In the genomic region with DNA sequence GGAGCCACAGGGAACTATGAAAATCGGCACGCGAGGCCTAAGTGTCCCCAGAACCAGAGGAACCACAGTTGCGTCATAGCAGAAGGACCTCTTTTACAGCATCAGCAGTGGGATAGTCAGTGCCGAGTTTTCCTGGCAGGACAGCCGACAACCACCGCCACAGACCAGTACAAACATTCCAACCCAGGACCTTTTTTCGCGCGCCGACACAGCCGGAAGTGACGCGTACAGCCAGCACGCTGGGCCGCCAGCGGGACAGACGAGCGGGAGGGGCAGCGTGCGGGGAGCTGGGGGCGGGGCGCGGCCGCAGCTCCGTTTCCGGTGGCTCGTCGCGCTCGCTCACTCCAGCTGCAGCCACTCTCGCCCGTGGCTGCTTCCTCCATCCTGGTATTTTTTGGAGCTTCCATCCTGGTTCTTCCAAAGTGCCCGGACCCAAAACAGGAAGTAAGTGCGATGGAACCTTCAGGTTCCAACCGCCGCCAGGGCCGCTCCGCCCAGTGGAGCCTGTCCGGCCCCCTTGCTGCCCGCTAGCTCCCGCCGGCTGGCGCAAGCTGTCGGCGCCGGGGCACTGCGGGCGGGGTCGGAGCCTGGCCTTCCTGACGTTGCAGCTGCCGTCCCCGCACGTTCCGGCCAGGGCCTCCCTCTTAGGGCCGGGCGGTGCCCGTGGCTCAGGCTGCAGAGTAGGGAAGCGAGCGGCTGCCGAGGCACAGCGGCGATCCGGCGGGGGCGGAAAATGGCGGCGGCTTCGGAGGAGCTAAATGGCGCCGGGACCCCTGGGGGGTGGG, we compare ENCODE assay signal across 8 cellular contexts. TPM values are rescaled to one million over a fixed set of nuclear protein-coding genes. Genes with fewer than 3 reads are reported as not detected.
DNase-seq lines count a peak whose midpoint lies in the region; ATAC-seq lines count a peak whose summit lies in the region.

A gene with protein sequence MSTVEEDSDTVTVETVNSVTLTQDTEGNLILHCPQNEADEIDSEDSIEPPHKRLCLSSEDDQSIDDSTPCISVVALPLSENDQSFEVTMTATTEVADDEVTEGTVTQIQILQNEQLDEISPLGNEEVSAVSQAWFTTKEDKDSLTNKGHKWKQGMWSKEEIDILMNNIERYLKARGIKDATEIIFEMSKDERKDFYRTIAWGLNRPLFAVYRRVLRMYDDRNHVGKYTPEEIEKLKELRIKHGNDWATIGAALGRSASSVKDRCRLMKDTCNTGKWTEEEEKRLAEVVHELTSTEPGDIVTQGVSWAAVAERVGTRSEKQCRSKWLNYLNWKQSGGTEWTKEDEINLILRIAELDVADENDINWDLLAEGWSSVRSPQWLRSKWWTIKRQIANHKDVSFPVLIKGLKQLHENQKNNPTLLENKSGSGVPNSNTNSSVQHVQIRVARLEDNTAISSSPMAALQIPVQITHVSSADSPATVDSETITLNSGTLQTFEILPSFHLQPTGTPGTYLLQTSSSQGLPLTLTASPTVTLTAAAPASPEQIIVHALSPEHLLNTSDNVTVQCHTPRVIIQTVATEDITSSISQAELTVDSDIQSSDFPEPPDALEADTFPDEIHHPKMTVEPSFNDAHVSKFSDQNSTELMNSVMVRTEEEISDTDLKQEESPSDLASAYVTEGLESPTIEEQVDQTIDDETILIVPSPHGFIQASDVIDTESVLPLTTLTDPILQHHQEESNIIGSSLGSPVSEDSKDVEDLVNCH (plus strand): TSS at position 342 of the 785 bp plus-strand sequence. CDS start 12,489 bp downstream, outside the sequence.

- DNase-seq in CD8-positive, alpha-beta memory T cell, result peak; percentile 83 to 91 (median 85)
- DNase-seq in HS-5 (ENCODE audit: low read depth) (peak; percentile 93), lung microvascular endothelial cell (ENCODE audit: low read depth in 2 of 2) (peak; percentile 96 to 97)
- DNase-seq in NK-92 treated with Interleukin-12 subunit alpha and Interleukin-12 subunit beta, amount 100 ng/mL, for 24 hours (lab: John Stamatoyannopoulos, UW), result peak; percentile 87
- peak; percentile 93 for DNase-seq in activated CD8-positive, alpha-beta memory T cell treated with anti-CD3 and anti-CD28 coated beads for 24 hours
- peak; percentile 73 for DNase-seq in effector CD8-positive, alpha-beta T cell (lab: John Stamatoyannopoulos, UW)
- peak; percentile 76 to 77 (median 76) for DNase-seq in stimulated activated CD4-positive, alpha-beta T cell treated with anti-CD3 and anti-CD28 coated beads, TNF-alpha, amount 100 ng/mL, for 48 hours (ENCODE audit: low read depth in 3 of 3)

- peaks cover 0 to 34% (median 0%) of the 10 kb centered on the region in 3 donors for H3K36me3 Mint-ChIP-seq in CD8-positive, alpha-beta memory T cell

- peak within 1 kb of the TSS; percentile 96 to 100 (median 99) for H3K27ac Mint-ChIP-seq in CD8-positive, alpha-beta memory T cell

- peak; percentile 90 for ATAC-seq in GM19468 (IDR thresholded peaks at IDR 0.05; ENCODE audit: extremely low read depth, unreplicated experiment)

- H3K4me1 Mint-ChIP-seq in CD8-positive, alpha-beta memory T cell, result peaks cover 42 to 54% (median 50%) of the 10 kb centered on the region in 3 donors

- peak within 1 kb of the TSS; percentile 88 to 98 (median 95) for H3K4me3 Mint-ChIP-seq in CD8-positive, alpha-beta memory T cell

- no peaks in the 10 kb centered on the region for H3K9me3 ChIP-seq in CD8-positive, alpha-beta memory T cell (ENCODE audit: low read length)

- peaks cover 0 to 4% of the 10 kb centered on the region in 2 donors for H3K27me3 Mint-ChIP-seq in CD8-positive, alpha-beta memory T cell

- peaks cover 34% of the 10 kb centered on the region for H3K4me1 ChIP-seq in CD8-positive, alpha-beta memory T cell (ENCODE audit: insufficient read depth, low read length)

- H3K9me3 Mint-ChIP-seq in CD8-positive, alpha-beta memory T cell, result no peaks in the 10 kb centered on the region

- H3K27me3 ChIP-seq in CD8-positive, alpha-beta memory T cell (ENCODE audit: insufficient read depth, low read length, poor library complexity, severe bottlenecking), result no peaks in the 10 kb centered on the region

- CTCF ChIA-PET in CD8-positive, alpha-beta memory T cell (lab: Charles Lee), result interaction anchor here (0.9 to 3.1 kb wide), 10 partner anchors 8 to 234 kb away, joined by 3 to 19 read pairs (median 4); partner anchors contain the start of gene TMEM243

- H3K36me3 ChIP-seq in CD8-positive, alpha-beta memory T cell (ENCODE audit: insufficient read depth, low read length), result no peaks in the 10 kb centered on the region

- POLR2A ChIA-PET in CD8-positive, alpha-beta memory T cell (lab: Charles Lee), result interaction anchor here (0.6 to 4.0 kb wide), 14 partner anchors 9 to 93 kb away, joined by 3 to 69 read pairs (median 6); partner anchors contain the start of genes ELAPOR2 and TMEM243

- peak within 1 kb of the TSS; percentile 74 for H3K4me3 ChIP-seq in CD8-positive, alpha-beta memory T cell (ENCODE audit: low read length)

- peak within 1 kb of the TSS; percentile 88 for H3K27ac ChIP-seq in CD8-positive, alpha-beta memory T cell (ENCODE audit: low read depth, low read length)

RNA-seq across cellular contexts. Expression of the gene that starts here (rescaled TPM):
- total RNA-seq in CD8-positive, alpha-beta memory T cell, result 10 to 100 TPM; 68.2 to 69.0 TPM
- 33.5 TPM for polyA plus RNA-seq in CD8-positive, alpha-beta memory T cell
- total RNA-seq in lung microvascular endothelial cell, result 21.6 and 55.2 TPM in 2 replicates

Comparison
In these comparisons a context has a peak if more than half of its experiments do, and no peak if none do; other contexts are left out.
1. Peak in every context shown above with its lines: DNase-seq, ATAC-seq, H3K4me3 ChIP-seq and H3K27ac ChIP-seq.